ENCODE assay signal across 1 cellular context in genomic region chr11:130613396-130613795, GRCh38.
TF ChIP-seq lines count a peak whose summit lies in the region.

No MANE protein-coding gene starts in this region.

TF ChIP-seq in H1, 55 proteins besides CTCF, POLR2A, EP300 and RAD21:
- TF ChIP-seq RNF2 (IDR thresholded peaks at IDR 0.05; ENCODE audit: borderline replicate concordance, low read depth, low read length, missing control alignments, poor library complexity, severe bottlenecking) (no peak), SRF (IDR thresholded peaks at IDR 0.05; ENCODE audit: low read depth, low read length) (no peak), SP1 (IDR thresholded peaks at IDR 0.05; ENCODE audit: low read depth, low read length) (no peak), NANOG (IDR thresholded peaks at IDR 0.05; ENCODE audit: insufficient read depth, low read depth, low read length, poor library complexity, severe bottlenecking) (no peak), SIX5 (IDR thresholded peaks at IDR 0.05; ENCODE audit: low read depth, low read length) (no peak), TEAD4 (IDR thresholded peaks at IDR 0.05; ENCODE audit: low read depth, low read length) (no peak), EZH2 (IDR thresholded peaks at IDR 0.05; ENCODE audit: low read depth, low read length, severe bottlenecking) (no peak), MAFK (IDR thresholded peaks at IDR 0.05; ENCODE audit: low read depth, low read length) (no peak), CBX5 (IDR thresholded peaks at IDR 0.05; ENCODE audit: low read depth, low read length) (no peak), BCL11A (IDR thresholded peaks at IDR 0.05; ENCODE audit: low read depth in 2 of 2, low read length in 2 of 2) (no peak)
